21 cellular contexts compared by ENCODE assay signal in genomic region chr7:30791126-30791525, GRCh38. TPM values are rescaled to one million over a fixed set of nuclear protein-coding genes. Genes with fewer than 3 reads are reported as not detected.
A peak's percentile ranks its signal among the peaks of the same experiment; 100 is the strongest.
DNase-seq lines count a peak whose midpoint lies in the region; ATAC-seq and TF ChIP-seq lines count a peak whose summit lies in the region.
"Had no signal": no experiment of that assay in that cellular context is flagged by ENCODE, and none has a peak within 500 bp of the region (broad histone marks: within the 10 kb centered on the region; RNA-seq: fewer than 3 reads in every experiment).

No MANE protein-coding gene starts in this region.

- no peaks in the 10 kb centered on the region for H4K20me1 ChIP-seq in SK-N-SH (ENCODE audit: insufficient read depth)

- POLR2A ChIA-PET in SK-N-SH (lab: Yijun Ruan, JAX) = no interaction called here

- CTCF ChIA-PET in SK-N-SH (lab: Yijun Ruan, JAX) = interaction anchor here (0.9 to 2.5 kb wide), 10 partner anchors 11 to 343 kb away, joined by 4 to 17 read pairs (median 7); no protein-coding TSS in a partner anchor

- no peak overlapping the region for H2AFZ ChIP-seq in SK-N-SH (ENCODE audit: low read depth)

- H3K9me3 ChIP-seq in SK-N-SH (no peaks in the 10 kb centered on the region), WERI-Rb-1 (ENCODE audit: severe bottlenecking) (no peaks in the 10 kb centered on the region), right cardiac atrium (ENCODE audit: control insufficient read depth, low read length) (no peaks in the 10 kb centered on the region)
- H3K9me3 ChIP-seq: thyroid gland had no signal

- H3K9ac ChIP-seq in SK-N-SH = no peak overlapping the region

- H3K4me3 ChIP-seq in SK-N-SH (ENCODE audit: low read depth in 2 of 2, low read length in 1 of 2) (no peak overlapping the region), WERI-Rb-1 (ENCODE audit: low read depth, low read length) (no peak overlapping the region), right cardiac atrium (ENCODE audit: low read length) (no peak overlapping the region), retinal pigment epithelial cell (ENCODE audit: low read length) (no peak overlapping the region)
- H3K4me3 ChIP-seq: lung, thyroid gland had no signal

- TF ChIP-seq CTCF in SK-N-SH (IDR thresholded peaks at IDR 0.05) (no peak), WERI-Rb-1 (IDR thresholded peaks at IDR 0.05; ENCODE audit: low read depth, low read length) (peak; percentile 69), retinal pigment epithelial cell (conservative IDR thresholded peaks at IDR 0.05; ENCODE audit: low read depth, low read length) (peak; percentile 11)

- no peak for TF ChIP-seq EP300 in SK-N-SH (IDR thresholded peaks at IDR 0.05; ENCODE audit: borderline replicate concordance in 1 of 2, low read depth in 1 of 2, low read length in 1 of 2)

- H3F3A ChIP-seq in SK-N-SH (replicated peaks; ENCODE audit: insufficient read depth) = peaks cover 3% of the 10 kb centered on the region

- intact Hi-C loops in right cardiac atrium (cut with DNase I) = loop anchor here in 1 of 4 donors (10.0 kb wide), 1 partner anchor 844 kb away; no protein-coding TSS in a partner anchor

- no peaks in the 10 kb centered on the region for H3K9me2 ChIP-seq in SK-N-SH

- WGBS in SK-N-SH (ENCODE audit: low lambda C conversion rate) = 87% methylated on average over 10 of the region's 10 CpGs
- WGBS in right cardiac atrium = 59% methylated on average over 10 of the region's 10 CpGs

- H3K4me1 ChIP-seq in SK-N-SH (ENCODE audit: control insufficient read depth in 1 of 2, insufficient read depth in 2 of 2, low read depth in 1 of 2, low read length in 1 of 2) (peaks cover 2 to 9% of the 10 kb centered on the region in 2 experiments; a peak in 1 of 4 replicates), right cardiac atrium (ENCODE audit: control insufficient read depth, insufficient read depth, low read length) (no peaks in the 10 kb centered on the region)

- no peaks in the 10 kb centered on the region for H3K79me2 ChIP-seq in SK-N-SH (ENCODE audit: insufficient read depth)

- DNase-seq in SK-N-SH (no peak), WERI-Rb-1 (peak; percentile 35), right cardiac atrium (peak in 1 of 3 donors; percentile 53), retinal pigment epithelial cell (ENCODE audit: low read depth) (no peak)
- DNase-seq in effector CD4-positive, alpha-beta T cell = no peak
- DNase-seq: 8988T; activated CD4-positive, alpha-beta T cell treated with anti-CD3 and anti-CD28 coated beads for 36 hours; activated CD8-positive, alpha-beta memory T cell treated with anti-CD3 and anti-CD28 coated beads for 24 hours; activated naive CD4-positive, alpha-beta T cell treated with anti-CD3 and anti-CD28 coated beads, Interleukin-2, amount 50 U/mL, for 16 hours; CD8-positive, alpha-beta T cell; NCI-H1694 treated with DMSO at 0.1 percent for 48 hours; NCI-H2171; NCI-H510A treated with DMSO at 0.1 percent for 48 hours; NK-92 treated with Interleukin-12 subunit alpha and Interleukin-12 subunit beta, amount 100 ng/mL, for 24 hours; stimulated activated naive CD8-positive, alpha-beta T cell treated with anti-CD3 and anti-CD28 coated beads, Interleukin-15, amount 100 ng/mL, for 72 hours had no signal

- peak; percentile 2; the same call in 1 of the 2 replicates for TF ChIP-seq RAD21 in SK-N-SH (IDR thresholded peaks at IDR 0.05; ENCODE audit: low read length)

- no peak overlapping the region for H3K4me2 ChIP-seq in SK-N-SH

- H3K27ac ChIP-seq in SK-N-SH (ENCODE audit: low read depth in 2 of 2, low read length in 1 of 2) = no peak overlapping the region
- H3K27ac ChIP-seq in WERI-Rb-1 = no peak overlapping the region
- H3K27ac ChIP-seq in right cardiac atrium (ENCODE audit: low read length) = no peak overlapping the region
- H3K27ac ChIP-seq: epithelial cell of prostate had no signal

- no peaks in the 10 kb centered on the region for H3K27me3 ChIP-seq in SK-N-SH (ENCODE audit: insufficient read depth)
- H3K27me3 ChIP-seq in WERI-Rb-1 (ENCODE audit: insufficient read depth, low read depth, severe bottlenecking) = no peaks in the 10 kb centered on the region
- no peaks in the 10 kb centered on the region for H3K27me3 ChIP-seq in right cardiac atrium (ENCODE audit: control insufficient read depth, insufficient read depth)
- H3K27me3 ChIP-seq: thyroid gland had no signal

- ATAC-seq in SK-N-SH treated with all-trans-retinoic acid at 6 μM for 48 hours (no peak), right cardiac atrium (peak; percentile 29 to 35), HG03457 (IDR thresholded peaks at IDR 0.05; ENCODE audit: unreplicated experiment) (no peak), HG03432 (IDR thresholded peaks at IDR 0.05; ENCODE audit: unreplicated experiment) (no peak)
- ATAC-seq: activated CD4-positive, alpha-beta T cell treated with anti-CD3 and anti-CD28 coated beads for 36 hours; CD8-positive, alpha-beta T cell; stimulated activated naive CD8-positive, alpha-beta T cell treated with anti-CD3 and anti-CD28 coated beads, Interleukin-15, amount 100 ng/mL, for 72 hours had no signal

- H3K36me3 ChIP-seq in SK-N-SH (replicated peaks in 1 of 2; ENCODE audit: control insufficient read depth in 1 of 2, insufficient read depth in 2 of 2, low read length in 1 of 2) (peaks cover 10 to 50% of the 10 kb centered on the region in 2 experiments), WERI-Rb-1 (no peaks in the 10 kb centered on the region)

TF ChIP-seq in SK-N-SH, 30 proteins besides CTCF, POLR2A, EP300 and RAD21:
- no peak for TF ChIP-seq RCOR1 (IDR thresholded peaks at IDR 0.05; ENCODE audit: low read length)
- TF ChIP-seq FOXJ3 (CRISPR knock-in tag; IDR thresholded peaks at IDR 0.05) = no peak
- no peak for TF ChIP-seq POLR2AphosphoS5 (IDR thresholded peaks at IDR 0.05; ENCODE audit: low read depth, low read length)
- TF ChIP-seq TEAD4 (IDR thresholded peaks at IDR 0.05; ENCODE audit: borderline replicate concordance, insufficient read depth) = no peak
- no peak for TF ChIP-seq FOXM1 (IDR thresholded peaks at IDR 0.05; ENCODE audit: low read depth)
- TF ChIP-seq GATA2 (CRISPR knock-in tag; IDR thresholded peaks at IDR 0.05) = no peak
- no peak for TF ChIP-seq MAX (IDR thresholded peaks at IDR 0.05; ENCODE audit: low read depth)
- no peak for TF ChIP-seq USF1 (IDR thresholded peaks at IDR 0.05; ENCODE audit: borderline replicate concordance, low read depth)
- TF ChIP-seq TCF12 (IDR thresholded peaks at IDR 0.05) = no peak
- TF ChIP-seq FOSL2 (IDR thresholded peaks at IDR 0.05; ENCODE audit: borderline replicate concordance, low read depth) = no peak
- TF ChIP-seq EZH2phosphoT487 (IDR thresholded peaks at IDR 0.05; ENCODE audit: borderline replicate concordance, low read depth) = no peak
- no peak for TF ChIP-seq CHD2 (IDR thresholded peaks at IDR 0.05; ENCODE audit: low read length, partially characterized antibody)

TF ChIP-seq in SK-N-SH treated with all-trans-retinoic acid at 6 μM for 48 hours, 23 proteins besides CTCF, POLR2A, EP300 and RAD21 (continues in another document):
- TF ChIP-seq ISL1 (CRISPR knock-in tag; IDR thresholded peaks at IDR 0.05) = no peak
- no peak for TF ChIP-seq ARNTL (CRISPR knock-in tag; IDR thresholded peaks at IDR 0.05; ENCODE audit: borderline replicate concordance, low read depth)
- no peak for TF ChIP-seq TOX (CRISPR knock-in tag; IDR thresholded peaks at IDR 0.05; ENCODE audit: borderline replicate concordance)
- no peak for TF ChIP-seq ZFP3 (CRISPR knock-in tag; IDR thresholded peaks at IDR 0.05)
- no peak for TF ChIP-seq TCF4 (CRISPR knock-in tag; IDR thresholded peaks at IDR 0.05; ENCODE audit: borderline replicate concordance)
- TF ChIP-seq TSHZ2 (CRISPR knock-in tag; IDR thresholded peaks at IDR 0.05) = no peak
- TF ChIP-seq PPARA (CRISPR knock-in tag; IDR thresholded peaks at IDR 0.05; ENCODE audit: borderline replicate concordance) = no peak
- TF ChIP-seq ZNF70 (CRISPR knock-in tag; IDR thresholded peaks at IDR 0.05) = no peak
- no peak for TF ChIP-seq ZNF8 (CRISPR knock-in tag; IDR thresholded peaks at IDR 0.05)
- no peak for TF ChIP-seq RARB (CRISPR knock-in tag; IDR thresholded peaks at IDR 0.05)

RNA-seq across cellular contexts. Expression of gene MINDY4, which starts 19.9 kb away (rescaled TPM):
- 1.8 TPM in 2 replicates for polyA plus RNA-seq in SK-N-SH (2012; rRNA removed)
- polyA plus RNA-seq in SK-N-SH (2012; cell fraction: cytosol; rRNA removed) = 1.4 and 1.8 TPM in 2 replicates
- 4.4 and 5.6 TPM in 2 replicates for polyA plus RNA-seq in SK-N-SH (2012; cell fraction: nucleus; rRNA removed)
- total RNA-seq in right cardiac atrium = 1 to 10 TPM; 4.0 to 6.0 (median 5.6) TPM
- polyA plus RNA-seq in right cardiac atrium = 2.3 TPM

RNA-seq across cellular contexts. Expression of gene INMT, which starts 39.2 kb away (rescaled TPM):
- polyA plus RNA-seq in SK-N-SH (2012; rRNA removed) = not detected in 2 replicates
- polyA plus RNA-seq in SK-N-SH (2012; cell fraction: cytosol; rRNA removed) = not detected in 2 replicates
- polyA plus RNA-seq in SK-N-SH (2012; cell fraction: nucleus; rRNA removed) = not detected in 2 replicates
- total RNA-seq in right cardiac atrium = 100 to 1,000 TPM in 3 of 4 donors, 10 to 100 TPM in 1; 87.9 to 180 (median 126) TPM
- 103 TPM for polyA plus RNA-seq in right cardiac atrium

Comparison
In these comparisons a context has a peak if more than half of its experiments do, and no peak if none do; other contexts are left out.
1. ATAC-seq: peak in right cardiac atrium (2 of 2); none in SK-N-SH treated with all-trans-retinoic acid at 6 μM for 48 hours (single experiment), HG03457 (single experiment) and HG03432 (single experiment).
2. RNA of gene INMT, which starts 39.2 kb away (polyA plus RNA-seq): 103 TPM in right cardiac atrium (single experiment); not detected in SK-N-SH; every median in the first group is over 100 times any median in the second.